Comparison of ENCODE assay signal across 8 cellular contexts in genomic region chr2:97748397-97748796, GRCh38. TPM values are rescaled to one million over a fixed set of nuclear protein-coding genes. Genes with fewer than 3 reads are reported as not detected.
A peak's percentile ranks its signal among the peaks of the same experiment; 100 is the strongest.
DNase-seq lines count a peak whose midpoint lies in the region; ATAC-seq and TF ChIP-seq lines count a peak whose summit lies in the region.

No MANE protein-coding gene starts in this region.

- peak; percentile 67 for ATAC-seq in activated CD8-positive, alpha-beta memory T cell treated with anti-CD3 and anti-CD28 coated beads, Interleukin-2, amount 10 ng/mL, durations not matched to agents 7 days and 5 days

- H3K4me3 ChIP-seq in cardiac muscle cell, result no peak overlapping the region

- peak overlapping the region; percentile 20 for H3K27ac Mint-ChIP-seq in activated CD8-positive, alpha-beta memory T cell treated with anti-CD3 and anti-CD28 coated beads, Interleukin-2, amount 10 ng/mL, durations not matched to agents 7 days and 5 days

- CTCF ChIA-PET in activated CD8-positive, alpha-beta memory T cell treated with anti-CD3 and anti-CD28 coated beads, Interleukin-2, amount 10 ng/mL, durations not matched to agents 7 days and 5 days (lab: Charles Lee), result interaction anchor here (0.9 to 20.6 kb wide), 14 partner anchors 9 to 158 kb away, joined by 3 to 621 read pairs (median 4); partner anchors contain the start of genes ACTR1B, ANKRD36B and ZAP70

- peaks cover 14% of the 10 kb centered on the region for H3K36me3 Mint-ChIP-seq in activated CD8-positive, alpha-beta memory T cell treated with anti-CD3 and anti-CD28 coated beads, Interleukin-2, amount 10 ng/mL, durations not matched to agents 7 days and 5 days

- H3K4me1 Mint-ChIP-seq in activated CD8-positive, alpha-beta memory T cell treated with anti-CD3 and anti-CD28 coated beads, Interleukin-2, amount 10 ng/mL, durations not matched to agents 7 days and 5 days, result peaks cover 50% of the 10 kb centered on the region

- H3K4me1 ChIP-seq in cardiac muscle cell (ENCODE audit: low read depth), result peaks cover 13% of the 10 kb centered on the region

- H3K36me3 ChIP-seq in cardiac muscle cell, result no peaks in the 10 kb centered on the region

- DNase-seq in NCI-H2081 (lab: John Stamatoyannopoulos, UW) (peak; percentile 4 to 26), NCI-H2081 treated with DMSO at 0.1 percent for 48 hours (lab: John Stamatoyannopoulos, UW) (no peak), NCI-H460 (ENCODE audit: extremely low read depth, low read depth) (peak; percentile 9), cardiac muscle cell (ENCODE audit: low read depth in 1 of 2, low spot score in 1 of 2) (peak; percentile 32 to 71), NCI-H2107 (lab: John Stamatoyannopoulos, UW) (no peak), DMS153 (lab: John Stamatoyannopoulos, UW) (no peak)
- peak; percentile 86 for DNase-seq in activated CD8-positive, alpha-beta memory T cell treated with anti-CD3 and anti-CD28 coated beads, Interleukin-2, amount 10 ng/mL, durations not matched to agents 7 days and 5 days
- DNase-seq in stimulated activated CD4-positive, alpha-beta T cell treated with anti-CD3 and anti-CD28 coated beads, Interleukin-4, amount 100 ng/mL, for 1 hour, result peak; percentile 66

- no peak overlapping the region for H3K4me3 Mint-ChIP-seq in activated CD8-positive, alpha-beta memory T cell treated with anti-CD3 and anti-CD28 coated beads, Interleukin-2, amount 10 ng/mL, durations not matched to agents 7 days and 5 days

- TF ChIP-seq CTCF in cardiac muscle cell (IDR thresholded peaks at IDR 0.05; ENCODE audit: low read depth, low read length), result peak; percentile 31

- H3K27ac ChIP-seq in cardiac muscle cell, result no peak overlapping the region

- no peaks in the 10 kb centered on the region for H3K9me3 ChIP-seq in cardiac muscle cell (ENCODE audit: low read depth)

- H3K27me3 Mint-ChIP-seq in activated CD8-positive, alpha-beta memory T cell treated with anti-CD3 and anti-CD28 coated beads, Interleukin-2, amount 10 ng/mL, durations not matched to agents 7 days and 5 days, result no peaks in the 10 kb centered on the region

- H3K9me3 Mint-ChIP-seq in activated CD8-positive, alpha-beta memory T cell treated with anti-CD3 and anti-CD28 coated beads, Interleukin-2, amount 10 ng/mL, durations not matched to agents 7 days and 5 days (ENCODE audit: low read depth), result no peaks in the 10 kb centered on the region

- H3K27me3 ChIP-seq in cardiac muscle cell, result no peaks in the 10 kb centered on the region

RNA-seq across cellular contexts. Expression of gene ZAP70, which starts 35.0 kb away (rescaled TPM):
- total RNA-seq in NCI-H460 (2014; rRNA removed; shearing (Covaris generic)), result not detected in 2 replicates
- polyA plus RNA-seq in NCI-H460 (2014; cell fraction: nucleus; rRNA removed), result 0.08 and 0.11 TPM in 2 replicates
- 100 to 1,000 TPM; 286 to 338 TPM for total RNA-seq in activated CD8-positive, alpha-beta memory T cell treated with anti-CD3 and anti-CD28 coated beads, Interleukin-2, amount 10 ng/mL, durations not matched to agents 7 days and 5 days
- 2.7 and 7.3 TPM in 2 replicates for total RNA-seq in cardiac muscle cell
- polyA plus RNA-seq in cardiac muscle cell, result 0.32 and 3.5 TPM in 2 replicates

Comparison
In these comparisons a context has a peak if more than half of its experiments do, and no peak if none do; other contexts are left out.
1. DNase-seq: peak in NCI-H2081 (2 of 2), NCI-H460 (single experiment), activated CD8-positive, alpha-beta memory T cell treated with anti-CD3 and anti-CD28 coated beads, Interleukin-2, amount 10 ng/mL, durations not matched to agents 7 days and 5 days (single experiment), cardiac muscle cell (2 of 2) and stimulated activated CD4-positive, alpha-beta T cell treated with anti-CD3 and anti-CD28 coated beads, Interleukin-4, amount 100 ng/mL, for 1 hour (single experiment); none in NCI-H2081 treated with DMSO at 0.1 percent for 48 hours (single experiment), NCI-H2107 (single experiment) and DMS153 (single experiment).
2. RNA of gene ZAP70, which starts 35.0 kb away (total RNA-seq): 286 to 338 TPM in activated CD8-positive, alpha-beta memory T cell treated with anti-CD3 and anti-CD28 coated beads, Interleukin-2, amount 10 ng/mL, durations not matched to agents 7 days and 5 days; 2.7 to 7.3 TPM in cardiac muscle cell and not detected in NCI-H460; every median in the first group is over 10 times any median in the second.